Comparison of ENCODE assay signal across 16 cellular contexts in the genomic region with DNA sequence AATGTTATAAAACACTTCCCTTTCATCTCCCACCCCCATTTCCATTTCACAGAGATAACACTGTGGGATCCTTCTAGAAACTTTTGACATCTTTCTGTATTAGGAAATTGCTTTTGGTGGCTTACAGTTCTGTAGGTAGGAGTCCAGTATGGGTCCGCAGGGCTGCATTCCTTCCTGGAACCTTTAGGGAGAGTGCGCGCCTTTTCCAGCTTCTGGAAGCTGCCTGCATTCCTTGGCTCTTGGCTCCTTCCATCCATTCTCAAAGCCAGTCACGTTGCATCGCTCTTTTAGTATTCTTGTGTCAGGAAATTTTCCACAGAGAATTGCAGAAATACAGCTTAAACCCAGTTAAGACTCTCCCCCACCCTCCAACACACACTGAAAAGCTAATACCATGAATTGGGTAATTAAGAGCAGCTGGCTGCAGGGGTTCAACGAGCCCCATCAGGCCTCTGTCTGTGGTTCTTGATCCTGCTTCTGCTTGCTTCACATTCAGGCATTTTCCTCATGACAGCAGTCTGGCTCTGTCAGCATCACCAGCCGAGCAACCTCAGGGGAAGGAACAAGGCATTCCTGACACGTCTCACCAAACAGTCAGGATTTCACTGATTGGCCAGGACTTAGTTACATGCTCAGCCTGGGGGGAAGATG. TPM values are rescaled to one million over a fixed set of nuclear protein-coding genes. Genes with fewer than 3 reads are reported as not detected.
DNase-seq lines count a peak whose midpoint lies in the region; ATAC-seq and TF ChIP-seq lines count a peak whose summit lies in the region.
"Had no signal": no experiment of that assay in that cellular context is flagged by ENCODE, and none has a peak within 500 bp of the region (broad histone marks: within the 10 kb centered on the region; RNA-seq: fewer than 3 reads in every experiment).

No MANE protein-coding gene starts in this region.

- DNase-seq in GM23338 (ENCODE audit: low spot score) (no peak), fibroblast of villous mesenchyme (ENCODE audit: low read depth) (peak; percentile 59), osteocyte (ENCODE audit: extremely low spot score, unreplicated experiment) (no peak), vagina (ENCODE audit: extremely low spot score in 2 of 2) (no peak)
- DNase-seq in activated CD4-positive, alpha-beta T cell treated with anti-CD3 and anti-CD28 coated beads, Interleukin-2, amount 50 U/mL, for 1 hour, result no peak
- DNase-seq: activated CD4-positive, alpha-beta T cell treated with anti-CD3 and anti-CD28 coated beads for 4 hours; central memory CD4-positive, alpha-beta T cell; SHP77 treated with DMSO at 0.1 percent for 48 hours; T-helper 9 cell; tibial artery had no signal

- no peaks in the 10 kb centered on the region for H3K9me3 ChIP-seq in vagina
- H3K9me3 ChIP-seq: BLaER1, HAP-1, tibial artery had no signal

- H3K36me3 Mint-ChIP-seq in GM23338 (ENCODE audit: low read depth) (peaks cover 42% of the 10 kb centered on the region), brain (peaks cover 83% of the 10 kb centered on the region), osteocyte (ENCODE audit: unreplicated experiment) (peaks cover 59% of the 10 kb centered on the region)

- H2AFZ ChIP-seq in GM23338, result no peak overlapping the region

- H3K4me3 Mint-ChIP-seq in GM23338, result no peak overlapping the region
- H3K4me3 Mint-ChIP-seq in brain, result peak overlapping the region in 1 of 5 experiments; percentile 34
- H3K4me3 Mint-ChIP-seq in osteocyte (ENCODE audit: unreplicated experiment), result no peak overlapping the region
- H3K4me3 Mint-ChIP-seq: activated naive CD8-positive, alpha-beta T cell had no signal

- H3K4me1 ChIP-seq in GM23338 (ENCODE audit: insufficient read depth) (peaks cover 53% of the 10 kb centered on the region), vagina (peaks cover 20% of the 10 kb centered on the region)

- peaks cover 5% of the 10 kb centered on the region; the same call in 2 of the 3 replicates for H3K9me3 Mint-ChIP-seq in GM23338
- peaks cover 0 to 12% (median 0%) of the 10 kb centered on the region in 5 experiments for H3K9me3 Mint-ChIP-seq in brain
- no peaks in the 10 kb centered on the region for H3K9me3 Mint-ChIP-seq in osteocyte (ENCODE audit: unreplicated experiment)

- H3K79me2 ChIP-seq in GM23338 (replicated peaks; ENCODE audit: insufficient read depth), result peaks cover 10% of the 10 kb centered on the region

- H3K27me3 Mint-ChIP-seq in GM23338 (ENCODE audit: insufficient read depth, low read depth, poor library complexity) (no peaks in the 10 kb centered on the region), brain (no peaks in the 10 kb centered on the region), osteocyte (ENCODE audit: unreplicated experiment) (no peaks in the 10 kb centered on the region)
- H3K27me3 Mint-ChIP-seq: activated naive CD8-positive, alpha-beta T cell had no signal

- peaks cover 12% of the 10 kb centered on the region; the same call in 1 of the 2 replicates for H3F3A ChIP-seq in GM23338 (replicated peaks; ENCODE audit: low read depth)

- H4K20me1 ChIP-seq in GM23338 (replicated peaks; ENCODE audit: insufficient read depth), result no peaks in the 10 kb centered on the region

- intact Hi-C loops in vagina (cut with DNase I), result no loop called here

- H3K27ac ChIP-seq in GM23338 (ENCODE audit: low read depth), result no peak overlapping the region
- H3K27ac ChIP-seq in vagina, result no peak overlapping the region
- H3K27ac ChIP-seq: BLaER1, tibial artery had no signal

- TF ChIP-seq POLR2A in vagina (IDR thresholded peaks at IDR 0.05), result no peak

- H3K36me3 ChIP-seq in GM23338 (ENCODE audit: insufficient read depth), result no peaks in the 10 kb centered on the region
- H3K36me3 ChIP-seq in vagina, result peaks cover 0 to 25% of the 10 kb centered on the region in 2 donors

- H3K4me3 ChIP-seq in GM23338 (no peak overlapping the region), fibroblast of villous mesenchyme (ENCODE audit: low read depth, low read length) (no peak overlapping the region), vagina (no peak overlapping the region)
- H3K4me3 ChIP-seq: BLaER1, HAP-1, skin epidermis, tibial artery had no signal

- TF ChIP-seq CTCF in GM23338 (conservative IDR thresholded peaks at IDR 0.05; ENCODE audit: low read depth in 2 of 2) (no peak), brain (conservative IDR thresholded peaks at IDR 0.05) (no peak), fibroblast of villous mesenchyme (IDR thresholded peaks at IDR 0.05; ENCODE audit: insufficient read depth, low read depth, low read length) (no peak), osteocyte (IDR thresholded peaks at IDR 0.05) (no peak), vagina (IDR thresholded peaks at IDR 0.05) (no peak)

- ATAC-seq in GM23338 (no peak), GM19467 (IDR thresholded peaks at IDR 0.05; ENCODE audit: unreplicated experiment) (no peak)

- H3K27me3 ChIP-seq in GM23338 (ENCODE audit: insufficient read depth) (no peaks in the 10 kb centered on the region), vagina (no peaks in the 10 kb centered on the region)
- H3K27me3 ChIP-seq: BLaER1, tibial artery had no signal

- H3K9me2 ChIP-seq in GM23338 (ENCODE audit: insufficient read depth), result no peaks in the 10 kb centered on the region

- H3K4me1 Mint-ChIP-seq in GM23338 (peaks cover 74% of the 10 kb centered on the region), brain (peaks cover 89% of the 10 kb centered on the region), osteocyte (ENCODE audit: unreplicated experiment) (peaks cover 53% of the 10 kb centered on the region)

- H3K27ac Mint-ChIP-seq in GM23338 (peak overlapping the region; percentile 65), brain (peak overlapping the region; percentile 54 to 96 (median 86)), osteocyte (ENCODE audit: unreplicated experiment) (peak overlapping the region; percentile 74)
- H3K27ac Mint-ChIP-seq: activated naive CD8-positive, alpha-beta T cell had no signal

- no peak overlapping the region for H3K4me2 ChIP-seq in GM23338
- H3K4me2 ChIP-seq: BLaER1 had no signal

TF ChIP-seq in GM23338, 12 proteins besides CTCF, POLR2A, EP300 and RAD21 (continues in another document):
- TF ChIP-seq JUNB (IDR thresholded peaks at IDR 0.05; ENCODE audit: unreplicated experiment), result no peak
- TF ChIP-seq, protein P1, sequence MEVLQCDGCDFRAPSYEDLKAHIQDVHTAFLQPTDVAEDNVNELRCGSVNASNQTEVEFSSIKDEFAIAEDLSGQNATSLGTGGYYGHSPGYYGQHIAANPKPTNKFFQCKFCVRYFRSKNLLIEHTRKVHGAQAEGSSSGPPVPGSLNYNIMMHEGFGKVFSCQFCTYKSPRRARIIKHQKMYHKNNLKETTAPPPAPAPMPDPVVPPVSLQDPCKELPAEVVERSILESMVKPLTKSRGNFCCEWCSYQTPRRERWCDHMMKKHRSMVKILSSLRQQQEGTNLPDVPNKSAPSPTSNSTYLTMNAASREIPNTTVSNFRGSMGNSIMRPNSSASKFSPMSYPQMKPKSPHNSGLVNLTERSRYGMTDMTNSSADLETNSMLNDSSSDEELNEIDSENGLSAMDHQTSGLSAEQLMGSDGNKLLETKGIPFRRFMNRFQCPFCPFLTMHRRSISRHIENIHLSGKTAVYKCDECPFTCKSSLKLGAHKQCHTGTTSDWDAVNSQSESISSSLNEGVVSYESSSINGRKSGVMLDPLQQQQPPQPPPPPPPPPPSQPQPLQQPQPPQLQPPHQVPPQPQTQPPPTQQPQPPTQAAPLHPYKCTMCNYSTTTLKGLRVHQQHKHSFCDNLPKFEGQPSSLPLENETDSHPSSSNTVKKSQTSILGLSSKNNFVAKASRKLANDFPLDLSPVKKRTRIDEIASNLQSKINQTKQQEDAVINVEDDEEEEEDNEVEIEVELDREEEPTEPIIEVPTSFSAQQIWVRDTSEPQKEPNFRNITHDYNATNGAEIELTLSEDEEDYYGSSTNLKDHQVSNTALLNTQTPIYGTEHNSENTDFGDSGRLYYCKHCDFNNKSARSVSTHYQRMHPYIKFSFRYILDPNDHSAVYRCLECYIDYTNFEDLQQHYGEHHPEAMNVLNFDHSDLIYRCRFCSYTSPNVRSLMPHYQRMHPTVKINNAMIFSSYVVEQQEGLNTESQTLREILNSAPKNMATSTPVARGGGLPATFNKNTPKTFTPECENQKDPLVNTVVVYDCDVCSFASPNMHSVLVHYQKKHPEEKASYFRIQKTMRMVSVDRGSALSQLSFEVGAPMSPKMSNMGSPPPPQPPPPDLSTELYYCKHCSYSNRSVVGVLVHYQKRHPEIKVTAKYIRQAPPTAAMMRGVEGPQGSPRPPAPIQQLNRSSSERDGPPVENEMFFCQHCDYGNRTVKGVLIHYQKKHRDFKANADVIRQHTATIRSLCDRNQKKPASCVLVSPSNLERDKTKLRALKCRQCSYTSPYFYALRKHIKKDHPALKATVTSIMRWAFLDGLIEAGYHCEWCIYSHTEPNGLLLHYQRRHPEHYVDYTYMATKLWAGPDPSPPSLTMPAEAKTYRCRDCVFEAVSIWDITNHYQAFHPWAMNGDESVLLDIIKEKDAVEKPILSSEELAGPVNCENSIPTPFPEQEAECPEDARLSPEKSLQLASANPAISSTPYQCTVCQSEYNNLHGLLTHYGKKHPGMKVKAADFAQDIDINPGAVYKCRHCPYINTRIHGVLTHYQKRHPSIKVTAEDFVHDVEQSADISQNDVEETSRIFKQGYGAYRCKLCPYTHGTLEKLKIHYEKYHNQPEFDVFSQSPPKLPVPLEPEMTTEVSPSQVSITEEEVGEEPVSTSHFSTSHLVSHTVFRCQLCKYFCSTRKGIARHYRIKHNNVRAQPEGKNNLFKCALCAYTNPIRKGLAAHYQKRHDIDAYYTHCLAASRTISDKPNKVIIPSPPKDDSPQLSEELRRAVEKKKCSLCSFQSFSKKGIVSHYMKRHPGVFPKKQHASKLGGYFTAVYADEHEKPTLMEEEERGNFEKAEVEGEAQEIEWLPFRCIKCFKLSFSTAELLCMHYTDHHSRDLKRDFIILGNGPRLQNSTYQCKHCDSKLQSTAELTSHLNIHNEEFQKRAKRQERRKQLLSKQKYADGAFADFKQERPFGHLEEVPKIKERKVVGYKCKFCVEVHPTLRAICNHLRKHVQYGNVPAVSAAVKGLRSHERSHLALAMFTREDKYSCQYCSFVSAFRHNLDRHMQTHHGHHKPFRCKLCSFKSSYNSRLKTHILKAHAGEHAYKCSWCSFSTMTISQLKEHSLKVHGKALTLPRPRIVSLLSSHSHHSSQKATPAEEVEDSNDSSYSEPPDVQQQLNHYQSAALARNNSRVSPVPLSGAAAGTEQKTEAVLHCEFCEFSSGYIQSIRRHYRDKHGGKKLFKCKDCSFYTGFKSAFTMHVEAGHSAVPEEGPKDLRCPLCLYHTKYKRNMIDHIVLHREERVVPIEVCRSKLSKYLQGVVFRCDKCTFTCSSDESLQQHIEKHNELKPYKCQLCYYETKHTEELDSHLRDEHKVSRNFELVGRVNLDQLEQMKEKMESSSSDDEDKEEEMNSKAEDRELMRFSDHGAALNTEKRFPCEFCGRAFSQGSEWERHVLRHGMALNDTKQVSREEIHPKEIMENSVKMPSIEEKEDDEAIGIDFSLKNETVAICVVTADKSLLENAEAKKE (CRISPR knock-in tag; IDR thresholded peaks at IDR 0.05), result no peak

RNA-seq across cellular contexts. Expression of a gene that starts 48.8 kb away (rescaled TPM):
- 72.0 and 81.6 TPM in 2 replicates for total RNA-seq in GM23338 (2014; rRNA removed; shearing (Covaris generic))
- 57.3 and 80.0 TPM in 2 replicates for polyA plus RNA-seq in GM23338 (2016; fragmentation: Nextera tagmentation; extraction: Ambion mirVana)
- polyA plus RNA-seq in brain (ENCODE audit: insufficient read depth, low read depth, low replicate concordance), result 35.8 TPM
- total RNA-seq in fibroblast of villous mesenchyme, result 439 and 632 TPM in 2 replicates
- 460 and 476 TPM in 2 replicates for total RNA-seq in osteocyte
- 111 TPM for total RNA-seq in vagina
